In genomic region chr2:39488450-39488849, GRCh38 we compare ENCODE assay signal across 12 cellular contexts. TPM values are rescaled to one million over a fixed set of nuclear protein-coding genes. Genes with fewer than 3 reads are reported as not detected.
DNase-seq lines count a peak whose midpoint lies in the region; ATAC-seq, FAIRE-seq and TF ChIP-seq lines count a peak whose summit lies in the region.
"Had no signal": no experiment of that assay in that cellular context is flagged by ENCODE, and none has a peak within 500 bp of the region (broad histone marks: within the 10 kb centered on the region; RNA-seq: fewer than 3 reads in every experiment).

No MANE protein-coding gene starts in this region.

- 0 out of 2 replicates have a peak overlapping the region, but pooled peaks have one; percentile 20 for H2BK5ac ChIP-seq in H1 (ENCODE audit: low read depth, low read length)

- no peak overlapping the region for H4K5ac ChIP-seq in H1 (ENCODE audit: insufficient read length, low read depth, low read length)

- no peak overlapping the region for H3K4ac ChIP-seq in H1 (replicated peaks; ENCODE audit: insufficient read length, low read depth, low read length)

- no peaks in the 10 kb centered on the region for H3K36me3 ChIP-seq in H1 (ENCODE audit: control insufficient read depth in 2 of 4, insufficient read depth in 4 of 4, low read length in 3 of 4)
- H3K36me3 ChIP-seq: spleen had no signal

- H4K8ac ChIP-seq in H1 (ENCODE audit: extremely low read depth, insufficient read depth, low read length) = no peak overlapping the region

- no peaks in the 10 kb centered on the region for H3K23me2 ChIP-seq in H1 (ENCODE audit: low read depth, low read length)

- no peak overlapping the region for H3K27ac ChIP-seq in H1 (ENCODE audit: low read depth, low read length)

- no peak overlapping the region for H3K56ac ChIP-seq in H1 (replicated peaks; ENCODE audit: insufficient read length, low read depth, low read length)

- CTCF ChIA-PET in H1 (lab: Charles Lee; ENCODE audit: partially characterized antibody) = interaction anchor here (0.6 to 1.2 kb wide), 2 partner anchors 36 to 241 kb away, joined by 3 to 6 read pairs; no protein-coding TSS in a partner anchor

- DNase-seq in EH (ENCODE audit: low read depth) = peak; percentile 93
- peak; percentile 40 for DNase-seq in NOMO-1 treated with dmso at 0.1 percent for 144 hours (lab: John Stamatoyannopoulos, UW; ENCODE audit: unreplicated experiment)
- no peak for DNase-seq in H1 (ENCODE audit: low read depth in 1 of 2, low spot score in 2 of 2)
- DNase-seq in non-pigmented ciliary epithelial cell (ENCODE audit: low read depth) = peak; percentile 85
- DNase-seq in NCI-H2081 treated with DMSO at 0.1 percent for 48 hours (lab: John Stamatoyannopoulos, UW) = no peak
- no peak for DNase-seq in NCI-H1105 treated with DMSO at 0.1 percent for 48 hours (lab: John Stamatoyannopoulos, UW)
- no peak for DNase-seq in globus pallidus (ENCODE audit: low spot score)
- DNase-seq: CD8-positive, alpha-beta memory T cell; NCI-H446; spleen had no signal

- no peak overlapping the region for H2AK5ac ChIP-seq in H1 (ENCODE audit: low read depth, low read length)

- H3K9ac ChIP-seq in H1 (replicated peaks in 1 of 4; ENCODE audit: extremely low read depth in 1 of 4, low read depth in 3 of 4, low read length in 3 of 4) = no peak overlapping the region

- H3K4me3 ChIP-seq in H1 (ENCODE audit: extremely low read depth in 1 of 4, insufficient read depth in 2 of 4, low read depth in 3 of 4, low read length in 4 of 4) = no peak overlapping the region
- H3K4me3 ChIP-seq: spleen had no signal

- ATAC-seq in HG02884 (IDR thresholded peaks at IDR 0.05; ENCODE audit: unreplicated experiment) = no peak
- ATAC-seq: stimulated activated effector memory CD8-positive, alpha-beta T cell treated with anti-CD3 and anti-CD28 coated beads, Interleukin-12 subunit alpha, Interleukin-12 subunit beta, amount 100 ng/mL, for 72 hours had no signal

- H3K27me3 ChIP-seq in H1 (replicated peaks in 1 of 4; ENCODE audit: control insufficient read depth in 3 of 4, extremely low read depth in 1 of 4, insufficient read depth in 3 of 4, low read length in 3 of 4) = no peaks in the 10 kb centered on the region
- H3K27me3 ChIP-seq: spleen had no signal

- no peak overlapping the region for H3K14ac ChIP-seq in H1 (ENCODE audit: insufficient read length)

- no peaks in the 10 kb centered on the region for H4K20me1 ChIP-seq in H1 (replicated peaks in 1 of 2; ENCODE audit: control insufficient read depth in 1 of 2, insufficient read depth in 2 of 2, low read length in 2 of 2)

- no peak for TF ChIP-seq RAD21 in H1 (IDR thresholded peaks at IDR 0.05 in 1 of 2, conservative IDR thresholded peaks at IDR 0.05 in 1 of 2; ENCODE audit: low read depth in 2 of 2, low read length in 2 of 2)

- TF ChIP-seq POLR2A in H1 (IDR thresholded peaks at IDR 0.05; ENCODE audit: control extremely low read depth in 1 of 2, low read depth in 2 of 2, low read length in 2 of 2) = no peak

- peaks cover 0 to 17% (median 5%) of the 10 kb centered on the region in 4 experiments; a peak in 4 of 7 replicates for H3K4me1 ChIP-seq in H1 (replicated peaks in 1 of 4; ENCODE audit: control insufficient read depth in 3 of 4, insufficient read depth in 4 of 4, low read length in 3 of 4)

- no peak overlapping the region; the same call in 1 of the 2 replicates for H2BK15ac ChIP-seq in H1 (ENCODE audit: low read length)

- no peak overlapping the region for H2BK120ac ChIP-seq in H1 (replicated peaks; ENCODE audit: low read depth, low read length)

- no peak for FAIRE-seq in H1 (lab: Jason Lieb, UNC)

- peak overlapping the region; percentile 33; the same call in 1 of the 2 replicates for H3K18ac ChIP-seq in H1 (ENCODE audit: extremely low read depth, low read length)

- no peak overlapping the region for H3K23ac ChIP-seq in H1 (ENCODE audit: insufficient read length)

- H2BK12ac ChIP-seq in H1 (ENCODE audit: low read depth, low read length) = peak overlapping the region; percentile 89; the same call in 1 of the 2 replicates

- no peak overlapping the region for H3K4me2 ChIP-seq in H1 (ENCODE audit: insufficient read depth in 1 of 2, low read depth in 2 of 2, low read length in 2 of 2)

- no peaks in the 10 kb centered on the region for H3K9me3 ChIP-seq in H1 (ENCODE audit: insufficient read depth in 2 of 2, low read depth in 1 of 2, low read length in 1 of 2)
- H3K9me3 ChIP-seq: spleen had no signal

- no peak overlapping the region for H4K91ac ChIP-seq in H1 (replicated peaks; ENCODE audit: insufficient read length, low read length)

- TF ChIP-seq CTCF in H1 (IDR thresholded peaks at IDR 0.05; ENCODE audit: control extremely low read depth in 1 of 3, insufficient read depth in 1 of 3, low read depth in 1 of 3, low read length in 3 of 3) = no peak

- H3K79me2 ChIP-seq in H1 (ENCODE audit: control insufficient read depth in 1 of 2, insufficient read depth in 2 of 2, low read length in 2 of 2) = no peaks in the 10 kb centered on the region

- POLR2A ChIA-PET in H1 (lab: Charles Lee; ENCODE audit: partially characterized antibody) = interaction anchor here (0.6 to 1.8 kb wide), 2 partner anchors 8 to 1847 kb away, joined by 3 to 4 read pairs; no protein-coding TSS in a partner anchor

- WGBS in H1 (ENCODE audit: extremely low coverage in 1 of 2, insufficient coverage in 1 of 2, insufficient read length in 1 of 2, insufficient replicate concordance in 2 of 2, low coverage in 1 of 2, low lambda C conversion rate in 2 of 2, missing lambda C conversion rate in 1 of 2), 2 experiments = 87% methylated on average over 4 of the region's 4 CpGs; no CpG with 5 or more reads in 1 of the 2 experiments

- no peak overlapping the region for H2AFZ ChIP-seq in H1 (ENCODE audit: low read length)

- no peaks in the 10 kb centered on the region for H3K79me1 ChIP-seq in H1 (ENCODE audit: low read depth, low read length)

- TF ChIP-seq EP300 in H1 (IDR thresholded peaks at IDR 0.05; ENCODE audit: borderline replicate concordance in 1 of 2, low read depth in 2 of 2, low read length in 2 of 2) = no peak

- H2BK20ac ChIP-seq in H1 (ENCODE audit: low read length) = no peak overlapping the region

TF ChIP-seq in H1, 55 proteins besides CTCF, POLR2A, EP300 and RAD21:
- TF ChIP-seq RFX5 (IDR thresholded peaks at IDR 0.05; ENCODE audit: borderline replicate concordance, low read depth, low read length) (no peak), KDM1A (IDR thresholded peaks at IDR 0.05; ENCODE audit: borderline replicate concordance, low read length) (no peak), CBX5 (IDR thresholded peaks at IDR 0.05; ENCODE audit: low read depth, low read length) (no peak), EGR1 (IDR thresholded peaks at IDR 0.05; ENCODE audit: borderline replicate concordance, low read depth, low read length) (no peak), BACH1 (IDR thresholded peaks at IDR 0.05; ENCODE audit: low read length) (no peak), SAP30 (IDR thresholded peaks at IDR 0.05; ENCODE audit: insufficient read depth, insufficient replicate concordance, low read length) (no peak), SIN3A (conservative IDR thresholded peaks at IDR 0.05 in 1 of 2, IDR thresholded peaks at IDR 0.05 in 1 of 2; ENCODE audit: low read depth in 1 of 2, low read length in 2 of 2) (no peak), TAF1 (IDR thresholded peaks at IDR 0.05; ENCODE audit: low read depth, low read length) (no peak)

RNA-seq across cellular contexts. Expression of gene MAP4K3, which starts 51.4 kb away (rescaled TPM):
- 63.0 and 70.8 TPM in 2 replicates for total RNA-seq in H1 (2021; fragmentation: NEBNext Ultra II Directional; extraction: Animal tissue kit (Norgen Biotek cat#: 25700))
- 6.5 and 11.4 TPM in 2 replicates for polyA plus RNA-seq in H1 (2011; rRNA removed)
- polyA plus RNA-seq in H1 (2011; cell fraction: cytosol; rRNA removed) = 15.2 TPM
- polyA plus RNA-seq in H1 (2011; cell fraction: nucleus; rRNA removed) = 8.8 TPM
- 10.3 to 26.4 TPM (median 13.9 TPM) in 4 replicates for polyA plus RNA-seq in H1 (2012, experiment 1 of 2)
- 1.4 TPM for polyA plus RNA-seq in H1 (2012, experiment 2 of 2)
- polyA plus RNA-seq in H1 (2013, experiment 1 of 2) = 20.4 TPM
- 20.5 TPM for polyA plus RNA-seq in H1 (2013, experiment 2 of 2)
- polyA minus RNA-seq in H1 (2011; rRNA and poly(A)+ RNA removed) = 15.3 and 26.3 TPM in 2 replicates
- polyA minus RNA-seq in H1 (2011; cell fraction: cytosol; rRNA and poly(A)+ RNA removed) = 14.1 TPM
- polyA minus RNA-seq in H1 (2011; cell fraction: nucleus; rRNA and poly(A)+ RNA removed) = 47.5 TPM

Comparison
In these comparisons a context has a peak if more than half of its experiments do, and no peak if none do; other contexts are left out.
1. DNase-seq: peak in EH (single experiment), NOMO-1 treated with dmso at 0.1 percent for 144 hours (single experiment) and non-pigmented ciliary epithelial cell (single experiment); none in H1 (0 of 2), NCI-H2081 treated with DMSO at 0.1 percent for 48 hours (single experiment), NCI-H1105 treated with DMSO at 0.1 percent for 48 hours (single experiment) and globus pallidus (single experiment).